In genomic region chr11:33684003-33684715, GRCh38 we compare ENCODE assay signal across 1 cellular context.
TF ChIP-seq lines count a peak whose summit lies in the region.

No MANE protein-coding gene starts in this region.

TF ChIP-seq in WTC11, 78 proteins besides CTCF, POLR2A, EP300 and RAD21 (continued from another document):
- no peak for TF ChIP-seq ATF2 (CRISPR knock-in tag; IDR thresholded peaks at IDR 0.05; ENCODE audit: borderline replicate concordance, low read depth)
- TF ChIP-seq, protein P1, sequence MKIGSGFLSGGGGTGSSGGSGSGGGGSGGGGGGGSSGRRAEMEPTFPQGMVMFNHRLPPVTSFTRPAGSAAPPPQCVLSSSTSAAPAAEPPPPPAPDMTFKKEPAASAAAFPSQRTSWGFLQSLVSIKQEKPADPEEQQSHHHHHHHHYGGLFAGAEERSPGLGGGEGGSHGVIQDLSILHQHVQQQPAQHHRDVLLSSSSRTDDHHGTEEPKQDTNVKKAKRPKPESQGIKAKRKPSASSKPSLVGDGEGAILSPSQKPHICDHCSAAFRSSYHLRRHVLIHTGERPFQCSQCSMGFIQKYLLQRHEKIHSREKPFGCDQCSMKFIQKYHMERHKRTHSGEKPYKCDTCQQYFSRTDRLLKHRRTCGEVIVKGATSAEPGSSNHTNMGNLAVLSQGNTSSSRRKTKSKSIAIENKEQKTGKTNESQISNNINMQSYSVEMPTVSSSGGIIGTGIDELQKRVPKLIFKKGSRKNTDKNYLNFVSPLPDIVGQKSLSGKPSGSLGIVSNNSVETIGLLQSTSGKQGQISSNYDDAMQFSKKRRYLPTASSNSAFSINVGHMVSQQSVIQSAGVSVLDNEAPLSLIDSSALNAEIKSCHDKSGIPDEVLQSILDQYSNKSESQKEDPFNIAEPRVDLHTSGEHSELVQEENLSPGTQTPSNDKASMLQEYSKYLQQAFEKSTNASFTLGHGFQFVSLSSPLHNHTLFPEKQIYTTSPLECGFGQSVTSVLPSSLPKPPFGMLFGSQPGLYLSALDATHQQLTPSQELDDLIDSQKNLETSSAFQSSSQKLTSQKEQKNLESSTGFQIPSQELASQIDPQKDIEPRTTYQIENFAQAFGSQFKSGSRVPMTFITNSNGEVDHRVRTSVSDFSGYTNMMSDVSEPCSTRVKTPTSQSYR (CRISPR knock-in tag; IDR thresholded peaks at IDR 0.05) = no peak
